Comparison of ENCODE assay signal across 23 cellular contexts in genomic region chr10:124607693-124608092, GRCh38.
DNase-seq lines count a peak whose midpoint lies in the region; FAIRE-seq and TF ChIP-seq lines count a peak whose summit lies in the region.
"Had no signal": no experiment of that assay in that cellular context is flagged by ENCODE, and none has a peak within 500 bp of the region (broad histone marks: within the 10 kb centered on the region; RNA-seq: fewer than 3 reads in every experiment).

No MANE protein-coding gene starts in this region.

- H3K27ac ChIP-seq in Karpas-422 (ENCODE audit: low read length) (peak overlapping the region; percentile 98), dorsolateral prefrontal cortex (peak overlapping the region in 58 of 59 donors; percentile 3 to 100 (median 98)), small intestine (ENCODE audit: low read depth in 1 of 2, low read length in 1 of 2) (no peak overlapping the region)
- H3K27ac ChIP-seq: PC-9, SJSA1 had no signal

- no peak overlapping the region for H2AFZ ChIP-seq in Karpas-422 (ENCODE audit: low read length)
- H2AFZ ChIP-seq: PC-9 had no signal

- no peaks in the 10 kb centered on the region for H3K36me3 Mint-ChIP-seq in neural crest cell (ENCODE audit: low read depth)
- H3K36me3 Mint-ChIP-seq: CD4-positive, CD25-positive, alpha-beta regulatory T cell; IgD-negative memory B cell; T-cell had no signal

- H3K4me1 Mint-ChIP-seq in neural crest cell, result peaks cover 20% of the 10 kb centered on the region

- H3K9ac ChIP-seq in Karpas-422 (ENCODE audit: low read length), result no peak overlapping the region

- H3K9me3 Mint-ChIP-seq in neural crest cell, result no peaks in the 10 kb centered on the region
- H3K9me3 Mint-ChIP-seq: IgD-negative memory B cell, T-cell had no signal

- H3K27me3 Mint-ChIP-seq in neural crest cell (ENCODE audit: low read depth), result no peaks in the 10 kb centered on the region
- H3K27me3 Mint-ChIP-seq: CD4-positive, CD25-positive, alpha-beta regulatory T cell; IgD-negative memory B cell; T-cell had no signal

- FAIRE-seq in small intestine (lab: Jason Lieb, UNC), result no peak
- FAIRE-seq: D721Med, GM12878, H1 had no signal

- H3K36me3 ChIP-seq in Karpas-422 (ENCODE audit: insufficient read depth, low read length) (no peaks in the 10 kb centered on the region), small intestine (ENCODE audit: control insufficient read depth in 2 of 2, insufficient read depth in 2 of 2, low read length in 2 of 2) (no peaks in the 10 kb centered on the region)
- H3K36me3 ChIP-seq: BE2C, SJSA1 had no signal

- H3K4me3 ChIP-seq in Karpas-422 (ENCODE audit: low read length), result no peak overlapping the region
- H3K4me3 ChIP-seq in dorsolateral prefrontal cortex, result peak overlapping the region in 27 of 59 donors; percentile 1 to 75 (median 54)
- no peak overlapping the region for H3K4me3 ChIP-seq in small intestine (ENCODE audit: low read depth in 1 of 2, low read length in 2 of 2)
- H3K4me3 ChIP-seq: GM12878, PC-9, SJSA1 had no signal

- H3K4me2 ChIP-seq in Karpas-422 (ENCODE audit: low read depth, low read length, poor library complexity, severe bottlenecking), result no peak overlapping the region
- H3K4me2 ChIP-seq: PC-9 had no signal

- no peaks in the 10 kb centered on the region for H3K9me2 ChIP-seq in Karpas-422 (replicated peaks; ENCODE audit: insufficient read depth, low read length)

- H3K4me3 Mint-ChIP-seq in neural crest cell, result peak overlapping the region; percentile 34
- H3K4me3 Mint-ChIP-seq: T-cell had no signal

- H3K27me3 ChIP-seq in Karpas-422 (ENCODE audit: low read length), result no peaks in the 10 kb centered on the region
- H3K27me3 ChIP-seq in dorsolateral prefrontal cortex, result no peaks in the 10 kb centered on the region
- no peaks in the 10 kb centered on the region for H3K27me3 ChIP-seq in small intestine (ENCODE audit: control insufficient read depth in 2 of 2, insufficient read depth in 2 of 2, low read length in 2 of 2)
- H3K27me3 ChIP-seq: BE2C, SJSA1 had no signal

- DNase-seq in Karpas-422 (no peak), dorsolateral prefrontal cortex (peak in 1 of 10 donors; percentile 5), neural crest cell (ENCODE audit: low read depth, low spot score) (no peak), HPDE6-E6E7 (ENCODE audit: extremely low spot score) (no peak), NCI-H82 treated with DMSO at 0.1 percent for 48 hours (lab: John Stamatoyannopoulos, UW; ENCODE audit: unreplicated experiment) (no peak), SIG-M5 treated with dmso at 0.1 percent for 504 hours (lab: John Stamatoyannopoulos, UW; ENCODE audit: unreplicated experiment) (no peak), small intestine (no peak)
- DNase-seq: BE2C; CD4-positive, CD25-positive, alpha-beta regulatory T cell; HCEC 1CT; NCI-H1092; NCI-H1417 treated with DMSO at 0.1 percent for 48 hours; NCI-H1694 treated with DMSO at 0.1 percent for 48 hours; NCI-H2227 treated with DMSO at 0.1 percent for 48 hours; NCI-H510A; NCI-H748 treated with DMSO at 0.1 percent for 48 hours; PC-9; T-cell had no signal

- WGBS in small intestine, 3 donors, result 90 to 95% (median 93%) methylated on average over 17 to 18 of the region's 18 CpGs

- no peak for TF ChIP-seq CTCF in dorsolateral prefrontal cortex (IDR thresholded peaks at IDR 0.05 in 54 of 56, conservative IDR thresholded peaks at IDR 0.05 in 2 of 56; ENCODE audit: low read depth in 1 of 56, partially characterized antibody in 56 of 56)
- no peak for TF ChIP-seq CTCF in neural crest cell (conservative IDR thresholded peaks at IDR 0.05)

- H4K20me1 ChIP-seq in Karpas-422 (ENCODE audit: insufficient read depth, low read depth, low read length), result peaks cover 4% of the 10 kb centered on the region; the same call in 1 of the 2 replicates

- intact Hi-C loops in dorsolateral prefrontal cortex (cut with DNase I), result loop anchor here in 1 of 2 donors (5.0 kb wide), 1 partner anchor 135 kb away; the partner anchor contains the start of gene FAM53B

- H3K4me1 ChIP-seq in Karpas-422 (ENCODE audit: low read length) (peaks cover 95% of the 10 kb centered on the region), small intestine (ENCODE audit: control insufficient read depth in 2 of 2, insufficient read depth in 1 of 2, low read depth in 1 of 2, low read length in 1 of 2) (no peaks in the 10 kb centered on the region)
- H3K4me1 ChIP-seq: SJSA1 had no signal

- peaks cover 32% of the 10 kb centered on the region for H3K79me2 ChIP-seq in Karpas-422 (ENCODE audit: low read length)

- H3K9me3 ChIP-seq in Karpas-422 (ENCODE audit: low read length) (no peaks in the 10 kb centered on the region), small intestine (ENCODE audit: control insufficient read depth, low read depth) (no peaks in the 10 kb centered on the region)
- H3K9me3 ChIP-seq: BE2C, SJSA1 had no signal

- H3K27ac Mint-ChIP-seq in neural crest cell (ENCODE audit: unreplicated experiment), result peak overlapping the region; percentile 52
- H3K27ac Mint-ChIP-seq: CD4-positive, CD25-positive, alpha-beta regulatory T cell; T-cell had no signal

Comparison
In these comparisons a context has a peak if more than half of its experiments do, and no peak if none do; other contexts are left out.
1. H3K27ac ChIP-seq: peak in Karpas-422 (single experiment) and dorsolateral prefrontal cortex (58 of 59); none in small intestine (0 of 2).